ENCODE assay signal across 1 cellular context in the genomic region with DNA sequence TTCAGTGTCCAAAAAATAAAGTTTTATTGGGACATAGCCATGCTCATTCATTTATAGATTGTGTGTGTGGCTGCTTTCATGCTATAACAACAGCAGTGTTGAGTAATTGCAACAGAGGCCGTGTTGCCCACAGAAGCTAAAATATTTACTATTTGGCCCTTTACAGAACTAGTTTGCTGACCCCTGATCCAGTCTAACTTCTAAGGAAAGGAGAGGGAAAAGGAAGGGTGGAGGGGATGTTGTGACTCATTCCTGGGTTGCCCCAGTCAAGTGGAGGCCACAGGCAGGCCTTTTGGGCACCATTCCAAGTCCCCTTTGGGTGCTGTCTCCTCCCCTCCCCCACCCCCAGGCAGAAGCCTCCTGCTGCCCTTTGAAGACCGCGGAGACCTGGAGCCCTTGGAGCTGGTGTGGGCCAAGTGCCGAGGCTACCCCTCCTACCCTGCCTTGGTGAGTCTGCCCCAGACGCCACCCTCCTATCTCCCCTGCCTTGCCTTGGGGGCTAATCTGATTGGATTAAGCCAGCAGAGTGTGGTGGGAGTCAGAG.
TF ChIP-seq lines count a peak whose summit lies in the region.

No MANE protein-coding gene starts in this region.

TF ChIP-seq in K562, 482 proteins besides CTCF, POLR2A, EP300 and RAD21 (continued from another document and continues in another):
- TF ChIP-seq, protein P1, sequence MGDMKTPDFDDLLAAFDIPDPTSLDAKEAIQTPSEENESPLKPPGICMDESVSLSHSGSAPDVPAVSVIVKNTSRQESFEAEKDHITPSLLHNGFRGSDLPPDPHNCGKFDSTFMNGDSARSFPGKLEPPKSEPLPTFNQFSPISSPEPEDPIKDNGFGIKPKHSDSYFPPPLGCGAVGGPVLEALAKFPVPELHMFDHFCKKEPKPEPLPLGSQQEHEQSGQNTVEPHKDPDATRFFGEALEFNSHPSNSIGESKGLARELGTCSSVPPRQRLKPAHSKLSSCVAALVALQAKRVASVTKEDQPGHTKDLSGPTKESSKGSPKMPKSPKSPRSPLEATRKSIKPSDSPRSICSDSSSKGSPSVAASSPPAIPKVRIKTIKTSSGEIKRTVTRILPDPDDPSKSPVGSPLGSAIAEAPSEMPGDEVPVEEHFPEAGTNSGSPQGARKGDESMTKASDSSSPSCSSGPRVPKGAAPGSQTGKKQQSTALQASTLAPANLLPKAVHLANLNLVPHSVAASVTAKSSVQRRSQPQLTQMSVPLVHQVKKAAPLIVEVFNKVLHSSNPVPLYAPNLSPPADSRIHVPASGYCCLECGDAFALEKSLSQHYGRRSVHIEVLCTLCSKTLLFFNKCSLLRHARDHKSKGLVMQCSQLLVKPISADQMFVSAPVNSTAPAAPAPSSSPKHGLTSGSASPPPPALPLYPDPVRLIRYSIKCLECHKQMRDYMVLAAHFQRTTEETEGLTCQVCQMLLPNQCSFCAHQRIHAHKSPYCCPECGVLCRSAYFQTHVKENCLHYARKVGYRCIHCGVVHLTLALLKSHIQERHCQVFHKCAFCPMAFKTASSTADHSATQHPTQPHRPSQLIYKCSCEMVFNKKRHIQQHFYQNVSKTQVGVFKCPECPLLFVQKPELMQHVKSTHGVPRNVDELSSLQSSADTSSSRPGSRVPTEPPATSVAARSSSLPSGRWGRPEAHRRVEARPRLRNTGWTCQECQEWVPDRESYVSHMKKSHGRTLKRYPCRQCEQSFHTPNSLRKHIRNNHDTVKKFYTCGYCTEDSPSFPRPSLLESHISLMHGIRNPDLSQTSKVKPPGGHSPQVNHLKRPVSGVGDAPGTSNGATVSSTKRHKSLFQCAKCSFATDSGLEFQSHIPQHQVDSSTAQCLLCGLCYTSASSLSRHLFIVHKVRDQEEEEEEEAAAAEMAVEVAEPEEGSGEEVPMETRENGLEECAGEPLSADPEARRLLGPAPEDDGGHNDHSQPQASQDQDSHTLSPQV (IDR thresholded peaks at IDR 0.05): peak; percentile 58
- TF ChIP-seq L3MBTL2 (IDR thresholded peaks at IDR 0.05): peak; percentile 33; the same call in 1 of the 2 replicates
- TF ChIP-seq U2AF2 (optimal IDR thresholded peaks at IDR 0.05; ENCODE audit: low read depth, low read length): no peak
- TF ChIP-seq MBD2 (IDR thresholded peaks at IDR 0.05; ENCODE audit: borderline replicate concordance, low read depth): no peak
- no peak for TF ChIP-seq NCOA2 (IDR thresholded peaks at IDR 0.05; ENCODE audit: partially characterized antibody in 2 of 2)
- no peak for TF ChIP-seq ETV1 (tag; conservative IDR thresholded peaks at IDR 0.05; ENCODE audit: low read depth)
- TF ChIP-seq, protein P2, sequence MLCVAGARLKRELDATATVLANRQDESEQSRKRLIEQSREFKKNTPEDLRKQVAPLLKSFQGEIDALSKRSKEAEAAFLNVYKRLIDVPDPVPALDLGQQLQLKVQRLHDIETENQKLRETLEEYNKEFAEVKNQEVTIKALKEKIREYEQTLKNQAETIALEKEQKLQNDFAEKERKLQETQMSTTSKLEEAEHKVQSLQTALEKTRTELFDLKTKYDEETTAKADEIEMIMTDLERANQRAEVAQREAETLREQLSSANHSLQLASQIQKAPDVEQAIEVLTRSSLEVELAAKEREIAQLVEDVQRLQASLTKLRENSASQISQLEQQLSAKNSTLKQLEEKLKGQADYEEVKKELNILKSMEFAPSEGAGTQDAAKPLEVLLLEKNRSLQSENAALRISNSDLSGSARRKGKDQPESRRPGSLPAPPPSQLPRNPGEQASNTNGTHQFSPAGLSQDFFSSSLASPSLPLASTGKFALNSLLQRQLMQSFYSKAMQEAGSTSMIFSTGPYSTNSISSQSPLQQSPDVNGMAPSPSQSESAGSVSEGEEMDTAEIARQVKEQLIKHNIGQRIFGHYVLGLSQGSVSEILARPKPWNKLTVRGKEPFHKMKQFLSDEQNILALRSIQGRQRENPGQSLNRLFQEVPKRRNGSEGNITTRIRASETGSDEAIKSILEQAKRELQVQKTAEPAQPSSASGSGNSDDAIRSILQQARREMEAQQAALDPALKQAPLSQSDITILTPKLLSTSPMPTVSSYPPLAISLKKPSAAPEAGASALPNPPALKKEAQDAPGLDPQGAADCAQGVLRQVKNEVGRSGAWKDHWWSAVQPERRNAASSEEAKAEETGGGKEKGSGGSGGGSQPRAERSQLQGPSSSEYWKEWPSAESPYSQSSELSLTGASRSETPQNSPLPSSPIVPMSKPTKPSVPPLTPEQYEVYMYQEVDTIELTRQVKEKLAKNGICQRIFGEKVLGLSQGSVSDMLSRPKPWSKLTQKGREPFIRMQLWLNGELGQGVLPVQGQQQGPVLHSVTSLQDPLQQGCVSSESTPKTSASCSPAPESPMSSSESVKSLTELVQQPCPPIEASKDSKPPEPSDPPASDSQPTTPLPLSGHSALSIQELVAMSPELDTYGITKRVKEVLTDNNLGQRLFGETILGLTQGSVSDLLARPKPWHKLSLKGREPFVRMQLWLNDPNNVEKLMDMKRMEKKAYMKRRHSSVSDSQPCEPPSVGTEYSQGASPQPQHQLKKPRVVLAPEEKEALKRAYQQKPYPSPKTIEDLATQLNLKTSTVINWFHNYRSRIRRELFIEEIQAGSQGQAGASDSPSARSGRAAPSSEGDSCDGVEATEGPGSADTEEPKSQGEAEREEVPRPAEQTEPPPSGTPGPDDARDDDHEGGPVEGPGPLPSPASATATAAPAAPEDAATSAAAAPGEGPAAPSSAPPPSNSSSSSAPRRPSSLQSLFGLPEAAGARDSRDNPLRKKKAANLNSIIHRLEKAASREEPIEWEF (CRISPR knock-in tag; IDR thresholded peaks at IDR 0.05): no peak
- TF ChIP-seq ESRRA (IDR thresholded peaks at IDR 0.05; ENCODE audit: borderline replicate concordance, low read depth): 0 out of 2 replicates have a peak, but pooled peaks have one; percentile 16
- no peak for TF ChIP-seq ZNF239 (CRISPR knock-in tag; IDR thresholded peaks at IDR 0.05)
- TF ChIP-seq CBX3 (IDR thresholded peaks at IDR 0.05; ENCODE audit: borderline replicate concordance in 1 of 2, low read length in 2 of 2): no peak
- no peak for TF ChIP-seq HSF4 (CRISPR knock-in tag; IDR thresholded peaks at IDR 0.05; ENCODE audit: borderline replicate concordance)
- TF ChIP-seq, protein P3, sequence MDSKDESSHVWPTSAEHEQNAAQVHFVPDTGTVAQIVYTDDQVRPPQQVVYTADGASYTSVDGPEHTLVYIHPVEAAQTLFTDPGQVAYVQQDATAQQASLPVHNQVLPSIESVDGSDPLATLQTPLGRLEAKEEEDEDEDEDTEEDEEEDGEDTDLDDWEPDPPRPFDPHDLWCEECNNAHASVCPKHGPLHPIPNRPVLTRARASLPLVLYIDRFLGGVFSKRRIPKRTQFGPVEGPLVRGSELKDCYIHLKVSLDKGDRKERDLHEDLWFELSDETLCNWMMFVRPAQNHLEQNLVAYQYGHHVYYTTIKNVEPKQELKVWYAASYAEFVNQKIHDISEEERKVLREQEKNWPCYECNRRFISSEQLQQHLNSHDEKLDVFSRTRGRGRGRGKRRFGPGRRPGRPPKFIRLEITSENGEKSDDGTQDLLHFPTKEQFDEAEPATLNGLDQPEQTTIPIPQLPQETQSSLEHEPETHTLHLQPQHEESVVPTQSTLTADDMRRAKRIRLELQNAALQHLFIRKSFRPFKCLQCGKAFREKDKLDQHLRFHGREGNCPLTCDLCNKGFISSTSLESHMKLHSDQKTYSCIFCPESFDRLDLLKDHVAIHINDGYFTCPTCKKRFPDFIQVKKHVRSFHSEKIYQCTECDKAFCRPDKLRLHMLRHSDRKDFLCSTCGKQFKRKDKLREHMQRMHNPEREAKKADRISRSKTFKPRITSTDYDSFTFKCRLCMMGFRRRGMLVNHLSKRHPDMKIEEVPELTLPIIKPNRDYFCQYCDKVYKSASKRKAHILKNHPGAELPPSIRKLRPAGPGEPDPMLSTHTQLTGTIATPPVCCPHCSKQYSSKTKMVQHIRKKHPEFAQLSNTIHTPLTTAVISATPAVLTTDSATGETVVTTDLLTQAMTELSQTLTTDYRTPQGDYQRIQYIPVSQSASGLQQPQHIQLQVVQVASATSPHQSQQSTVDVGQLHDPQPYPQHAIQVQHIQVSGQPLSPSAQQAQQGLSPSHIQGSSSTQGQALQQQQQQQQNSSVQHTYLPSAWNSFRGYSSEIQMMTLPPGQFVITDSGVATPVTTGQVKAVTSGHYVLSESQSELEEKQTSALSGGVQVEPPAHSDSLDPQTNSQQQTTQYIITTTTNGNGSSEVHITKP (IDR thresholded peaks at IDR 0.05; ENCODE audit: partially characterized antibody): peak; percentile 78
- TF ChIP-seq CBFB (CRISPR knock-in tag; IDR thresholded peaks at IDR 0.05): no peak
- no peak for TF ChIP-seq ZNF445 (CRISPR knock-in tag; IDR thresholded peaks at IDR 0.05; ENCODE audit: low read depth)
- TF ChIP-seq, protein P4, sequence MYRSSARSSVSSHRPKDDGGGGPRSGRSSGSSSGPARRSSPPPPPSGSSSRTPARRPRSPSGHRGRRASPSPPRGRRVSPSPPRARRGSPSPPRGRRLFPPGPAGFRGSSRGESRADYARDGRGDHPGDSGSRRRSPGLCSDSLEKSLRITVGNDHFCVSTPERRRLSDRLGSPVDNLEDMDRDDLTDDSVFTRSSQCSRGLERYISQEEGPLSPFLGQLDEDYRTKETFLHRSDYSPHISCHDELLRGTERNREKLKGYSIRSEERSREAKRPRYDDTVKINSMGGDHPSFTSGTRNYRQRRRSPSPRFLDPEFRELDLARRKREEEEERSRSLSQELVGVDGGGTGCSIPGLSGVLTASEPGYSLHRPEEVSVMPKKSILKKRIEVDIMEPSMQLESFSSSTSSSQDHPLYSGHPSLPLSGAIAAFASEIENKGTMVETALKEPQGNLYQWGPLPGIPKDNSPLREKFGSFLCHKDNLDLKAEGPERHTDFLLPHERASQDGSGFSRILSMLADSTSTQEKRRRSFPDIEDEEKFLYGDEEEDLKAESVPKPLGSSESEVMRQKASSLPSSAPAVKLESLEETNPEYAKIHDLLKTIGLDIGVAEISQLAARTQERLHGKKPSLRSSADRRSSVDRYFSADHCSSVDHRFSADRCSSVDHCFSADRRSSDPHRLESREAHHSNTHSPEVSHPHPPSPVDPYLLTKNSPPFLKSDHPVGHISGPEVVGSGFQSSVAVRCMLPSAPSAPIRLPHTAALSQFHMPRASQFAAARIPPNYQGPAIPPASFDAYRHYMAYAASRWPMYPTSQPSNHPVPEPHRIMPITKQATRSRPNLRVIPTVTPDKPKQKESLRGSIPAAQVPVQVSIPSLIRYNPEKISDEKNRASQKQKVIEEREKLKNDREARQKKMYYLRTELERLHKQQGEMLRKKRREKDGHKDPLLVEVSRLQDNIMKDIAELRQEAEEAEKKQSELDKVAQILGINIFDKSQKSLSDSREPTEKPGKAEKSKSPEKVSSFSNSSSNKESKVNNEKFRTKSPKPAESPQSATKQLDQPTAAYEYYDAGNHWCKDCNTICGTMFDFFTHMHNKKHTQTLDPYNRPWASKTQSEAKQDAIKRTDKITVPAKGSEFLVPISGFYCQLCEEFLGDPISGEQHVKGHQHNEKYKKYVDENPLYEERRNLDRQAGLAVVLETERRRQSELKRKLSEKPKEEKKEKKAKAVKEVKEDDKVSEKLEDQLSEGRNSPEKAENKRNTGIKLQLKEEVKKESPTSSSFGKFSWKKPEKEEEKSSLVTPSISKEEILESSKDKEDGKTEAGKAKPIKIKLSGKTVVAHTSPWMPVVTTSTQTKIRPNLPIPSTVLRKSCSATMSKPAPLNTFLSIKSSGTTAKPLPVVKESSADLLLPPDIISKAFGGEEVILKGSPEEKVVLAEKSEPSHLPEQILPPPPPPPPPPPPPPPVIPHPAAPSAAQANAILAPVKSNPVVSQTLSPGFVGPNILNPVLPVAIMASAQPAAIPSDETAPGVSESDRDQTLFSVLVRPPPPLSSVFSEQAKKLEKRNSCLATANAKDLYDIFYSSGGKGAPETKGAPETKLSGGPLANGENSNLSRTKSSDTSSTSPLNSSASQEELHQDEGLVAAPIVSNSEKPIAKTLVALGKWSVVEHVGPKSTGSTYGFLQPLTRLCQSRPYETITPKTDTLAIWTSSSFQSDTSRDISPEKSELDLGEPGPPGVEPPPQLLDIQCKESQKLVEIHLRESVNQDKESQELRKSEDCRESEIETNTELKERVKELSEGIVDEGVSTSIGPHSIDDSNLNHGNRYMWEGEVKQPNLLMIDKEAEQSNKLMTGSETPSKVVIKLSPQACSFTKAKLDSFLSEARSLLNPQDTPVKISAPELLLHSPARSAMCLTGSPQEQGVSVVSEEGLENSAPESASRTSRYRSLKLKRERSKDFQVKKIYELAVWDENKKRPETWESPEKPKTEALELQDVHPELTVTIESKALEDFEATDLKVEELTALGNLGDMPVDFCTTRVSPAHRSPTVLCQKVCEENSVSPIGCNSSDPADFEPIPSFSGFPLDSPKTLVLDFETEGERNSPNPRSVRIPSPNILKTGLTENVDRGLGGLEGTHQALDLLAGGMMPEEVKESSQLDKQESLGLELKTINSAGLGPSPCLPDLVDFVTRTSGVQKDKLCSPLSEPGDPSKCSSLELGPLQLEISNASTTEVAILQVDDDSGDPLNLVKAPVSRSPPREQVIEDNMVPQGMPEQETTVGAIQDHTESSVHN (IDR thresholded peaks at IDR 0.05; ENCODE audit: borderline replicate concordance in 1 of 2, low read depth in 1 of 2): no peak
- no peak for TF ChIP-seq KAT8 (IDR thresholded peaks at IDR 0.05; ENCODE audit: low read depth)
- TF ChIP-seq NBN (IDR thresholded peaks at IDR 0.05; ENCODE audit: low read depth): no peak
- peak; percentile 35; the same call in 1 of the 2 replicates for TF ChIP-seq ZBTB7A (IDR thresholded peaks at IDR 0.05; ENCODE audit: borderline replicate concordance, control insufficient read depth, low read depth, low read length)
- TF ChIP-seq ZNF76 (CRISPR knock-in tag; IDR thresholded peaks at IDR 0.05; ENCODE audit: borderline replicate concordance): no peak
- TF ChIP-seq POLR2B (IDR thresholded peaks at IDR 0.05; ENCODE audit: low read depth, partially characterized antibody): no peak
- TF ChIP-seq, protein P5, sequence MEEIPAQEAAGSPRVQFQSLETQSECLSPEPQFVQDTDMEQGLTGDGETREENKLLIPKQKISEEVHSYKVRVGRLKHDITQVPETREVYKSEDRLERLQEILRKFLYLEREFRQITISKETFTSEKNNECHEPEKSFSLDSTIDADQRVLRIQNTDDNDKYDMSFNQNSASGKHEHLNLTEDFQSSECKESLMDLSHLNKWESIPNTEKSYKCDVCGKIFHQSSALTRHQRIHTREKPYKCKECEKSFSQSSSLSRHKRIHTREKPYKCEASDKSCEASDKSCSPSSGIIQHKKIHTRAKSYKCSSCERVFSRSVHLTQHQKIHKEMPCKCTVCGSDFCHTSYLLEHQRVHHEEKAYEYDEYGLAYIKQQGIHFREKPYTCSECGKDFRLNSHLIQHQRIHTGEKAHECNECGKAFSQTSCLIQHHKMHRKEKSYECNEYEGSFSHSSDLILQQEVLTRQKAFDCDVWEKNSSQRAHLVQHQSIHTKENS (CRISPR knock-in tag; IDR thresholded peaks at IDR 0.05): no peak
- no peak for TF ChIP-seq ZFP30 (CRISPR knock-in tag; IDR thresholded peaks at IDR 0.05; ENCODE audit: borderline replicate concordance)
- TF ChIP-seq DPF2 (IDR thresholded peaks at IDR 0.05): peak; percentile 86
- TF ChIP-seq ZNF23 (CRISPR knock-in tag; IDR thresholded peaks at IDR 0.05): no peak
- TF ChIP-seq, protein P6, sequence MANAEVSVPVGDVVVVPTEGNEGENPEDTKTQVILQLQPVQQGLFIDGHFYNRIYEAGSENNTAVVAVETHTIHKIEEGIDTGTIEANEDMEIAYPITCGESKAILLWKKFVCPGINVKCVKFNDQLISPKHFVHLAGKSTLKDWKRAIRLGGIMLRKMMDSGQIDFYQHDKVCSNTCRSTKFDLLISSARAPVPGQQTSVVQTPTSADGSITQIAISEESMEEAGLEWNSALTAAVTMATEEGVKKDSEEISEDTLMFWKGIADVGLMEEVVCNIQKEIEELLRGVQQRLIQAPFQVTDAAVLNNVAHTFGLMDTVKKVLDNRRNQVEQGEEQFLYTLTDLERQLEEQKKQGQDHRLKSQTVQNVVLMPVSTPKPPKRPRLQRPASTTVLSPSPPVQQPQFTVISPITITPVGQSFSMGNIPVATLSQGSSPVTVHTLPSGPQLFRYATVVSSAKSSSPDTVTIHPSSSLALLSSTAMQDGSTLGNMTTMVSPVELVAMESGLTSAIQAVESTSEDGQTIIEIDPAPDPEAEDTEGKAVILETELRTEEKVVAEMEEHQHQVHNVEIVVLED (CRISPR knock-in tag; IDR thresholded peaks at IDR 0.05): no peak
